ENCODE assay signal across 18 cellular contexts in the genomic region with DNA sequence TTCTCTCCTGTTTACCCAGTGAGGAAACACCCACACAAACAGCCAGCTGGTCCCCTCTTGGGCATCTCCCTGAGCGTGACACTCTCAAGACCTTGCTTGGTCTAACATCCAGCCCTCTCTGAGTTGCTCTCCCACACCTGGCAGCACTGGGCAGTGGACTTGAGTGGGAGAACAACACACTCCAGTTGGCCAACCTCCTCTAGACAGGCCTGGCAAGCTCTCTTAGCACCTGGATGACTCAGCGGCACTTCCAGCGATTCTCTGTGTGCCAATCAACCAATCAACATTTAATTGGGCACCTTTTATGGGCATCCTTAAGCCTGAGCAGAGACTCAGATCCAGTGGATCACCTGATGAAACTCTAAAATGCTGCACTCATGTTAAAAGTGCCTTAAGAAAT.
DNase-seq lines count a peak whose midpoint lies in the region; FAIRE-seq and TF ChIP-seq lines count a peak whose summit lies in the region.
"Had no signal": no experiment of that assay in that cellular context is flagged by ENCODE, and none has a peak within 500 bp of the region (broad histone marks: within the 10 kb centered on the region; RNA-seq: fewer than 3 reads in every experiment).

No MANE protein-coding gene starts in this region.

- no peaks in the 10 kb centered on the region for H3K79me1 ChIP-seq in H1 (ENCODE audit: low read depth, low read length)

- no peak for TF ChIP-seq POLR2A in H1 (IDR thresholded peaks at IDR 0.05; ENCODE audit: control extremely low read depth in 1 of 2, low read depth in 2 of 2, low read length in 2 of 2)

- no peaks in the 10 kb centered on the region for H3K9me3 Mint-ChIP-seq in neural crest cell
- H3K9me3 Mint-ChIP-seq: CD4-positive, alpha-beta T cell had no signal

- H3K36me3 Mint-ChIP-seq in neural crest cell (ENCODE audit: low read depth): no peaks in the 10 kb centered on the region

- H3K4me1 ChIP-seq in BLaER1 (peaks cover 39% of the 10 kb centered on the region), H1 (replicated peaks in 1 of 4; ENCODE audit: control insufficient read depth in 3 of 4, insufficient read depth in 4 of 4, low read length in 3 of 4) (peaks cover 5 to 26% (median 6%) of the 10 kb centered on the region in 4 experiments; a peak in 6 of 7 replicates)

- 92% methylated on average over 3 of the region's 3 CpGs; no CpG with 5 or more reads in 1 of the 2 experiments for WGBS in H1 (ENCODE audit: extremely low coverage in 1 of 2, insufficient coverage in 1 of 2, insufficient read length in 1 of 2, insufficient replicate concordance in 2 of 2, low coverage in 1 of 2, low lambda C conversion rate in 2 of 2, missing lambda C conversion rate in 1 of 2), 2 experiments

- POLR2A ChIA-PET in H1 (lab: Charles Lee; ENCODE audit: partially characterized antibody): no interaction called here

- H3K4me2 ChIP-seq in BLaER1 (peak overlapping the region; percentile 57; the same call in 1 of the 2 replicates), H1 (ENCODE audit: insufficient read depth in 1 of 2, low read depth in 2 of 2, low read length in 2 of 2) (no peak overlapping the region)
- H3K4me2 ChIP-seq: PC-9 had no signal

- no peak overlapping the region for H3K14ac ChIP-seq in H1 (ENCODE audit: insufficient read length)

- CTCF ChIA-PET in H1 (lab: Charles Lee; ENCODE audit: partially characterized antibody): no interaction called here

- TF ChIP-seq CTCF in H1 (IDR thresholded peaks at IDR 0.05; ENCODE audit: control extremely low read depth in 1 of 3, insufficient read depth in 1 of 3, low read depth in 1 of 3, low read length in 3 of 3): no peak
- TF ChIP-seq CTCF in neural crest cell (conservative IDR thresholded peaks at IDR 0.05): no peak

- H3K27me3 Mint-ChIP-seq in neural crest cell (ENCODE audit: low read depth): no peaks in the 10 kb centered on the region

- H4K5ac ChIP-seq in H1 (ENCODE audit: insufficient read length, low read depth, low read length): no peak overlapping the region

- no peaks in the 10 kb centered on the region for H3K79me2 ChIP-seq in H1 (ENCODE audit: control insufficient read depth in 1 of 2, insufficient read depth in 2 of 2, low read length in 2 of 2)

- no peak overlapping the region for H2BK20ac ChIP-seq in H1 (ENCODE audit: low read length)

- H3K18ac ChIP-seq in H1 (ENCODE audit: extremely low read depth, low read length): no peak overlapping the region

- H2AFZ ChIP-seq in H1 (ENCODE audit: low read length): no peak overlapping the region
- H2AFZ ChIP-seq: PC-9 had no signal

- H3K4me3 ChIP-seq in BLaER1 (no peak overlapping the region), H1 (ENCODE audit: extremely low read depth in 1 of 4, insufficient read depth in 2 of 4, low read depth in 3 of 4, low read length in 4 of 4) (no peak overlapping the region)
- H3K4me3 ChIP-seq: esophagus muscularis mucosa, PC-9, SK-N-MC had no signal

- no peak for TF ChIP-seq EP300 in H1 (IDR thresholded peaks at IDR 0.05; ENCODE audit: borderline replicate concordance in 1 of 2, low read depth in 2 of 2, low read length in 2 of 2)

- H3K9me3 ChIP-seq in BLaER1 (no peaks in the 10 kb centered on the region), H1 (ENCODE audit: insufficient read depth in 2 of 2, low read depth in 1 of 2, low read length in 1 of 2) (no peaks in the 10 kb centered on the region)
- H3K9me3 ChIP-seq: esophagus muscularis mucosa had no signal

- peak overlapping the region; percentile 98 for H3K27ac Mint-ChIP-seq in neural crest cell (ENCODE audit: unreplicated experiment)
- H3K27ac Mint-ChIP-seq: CD4-positive, alpha-beta T cell had no signal

- H3K4ac ChIP-seq in H1 (replicated peaks; ENCODE audit: insufficient read length, low read depth, low read length): no peak overlapping the region

- H3K27ac ChIP-seq in BLaER1 (no peak overlapping the region), H1 (ENCODE audit: low read depth, low read length) (no peak overlapping the region)
- H3K27ac ChIP-seq: HL-60, PC-9, SK-N-MC had no signal

- no peak overlapping the region for H2BK15ac ChIP-seq in H1 (ENCODE audit: low read length)

- no peak overlapping the region for H4K91ac ChIP-seq in H1 (replicated peaks; ENCODE audit: insufficient read length, low read length)

- H3K9ac ChIP-seq in BLaER1: no peak overlapping the region
- H3K9ac ChIP-seq in H1 (replicated peaks in 1 of 4; ENCODE audit: extremely low read depth in 1 of 4, low read depth in 3 of 4, low read length in 3 of 4): no peak overlapping the region

- H2BK5ac ChIP-seq in H1 (ENCODE audit: low read depth, low read length): no peak overlapping the region

- no peak overlapping the region for H3K56ac ChIP-seq in H1 (replicated peaks; ENCODE audit: insufficient read length, low read depth, low read length)

- 0 out of 2 replicates have a peak overlapping the region, but pooled peaks have one; percentile 63 for H2BK12ac ChIP-seq in H1 (ENCODE audit: low read depth, low read length)

- H2AK5ac ChIP-seq in H1 (ENCODE audit: low read depth, low read length): no peak overlapping the region

- no peak for FAIRE-seq in H1 (lab: Jason Lieb, UNC)

- H4K8ac ChIP-seq in H1 (ENCODE audit: extremely low read depth, insufficient read depth, low read length): no peak overlapping the region

- peak; percentile 91 for DNase-seq in NCI-H2029 (lab: John Stamatoyannopoulos, UW)
- no peak for DNase-seq in H1 (ENCODE audit: low read depth in 1 of 2, low spot score in 2 of 2)
- no peak for DNase-seq in neural crest cell (ENCODE audit: low read depth, low spot score)
- DNase-seq in T-helper 2 cell: no peak
- no peak for DNase-seq in activated gamma-delta T cell treated with Interleukin-2 at 50 U/mL for 16 hours
- DNase-seq in cortex of kidney (lab: John Stamatoyannopoulos, UW): no peak
- no peak for DNase-seq in NCI-H1694 treated with DMSO at 0.1 percent for 48 hours (lab: John Stamatoyannopoulos, UW)
- DNase-seq: activated CD4-positive, alpha-beta T cell treated with anti-CD3 and anti-CD28 coated beads, Interleukin-2, amount 50 U/mL, for 4 hours; activated CD8-positive, alpha-beta memory T cell treated with anti-CD3 and anti-CD28 coated beads, Interleukin-2, amount 50 U/mL, for 48 hours; CD4-positive, alpha-beta T cell; DMS79 treated with DMSO at 0.1 percent for 48 hours; NCI-H1417 treated with DMSO at 0.1 percent for 48 hours; NCI-H82 had no signal

- H4K20me1 ChIP-seq in BLaER1 (no peaks in the 10 kb centered on the region), H1 (replicated peaks in 1 of 2; ENCODE audit: control insufficient read depth in 1 of 2, insufficient read depth in 2 of 2, low read length in 2 of 2) (no peaks in the 10 kb centered on the region)

- no peak overlapping the region for H2BK120ac ChIP-seq in H1 (replicated peaks; ENCODE audit: low read depth, low read length)

- H3K23ac ChIP-seq in H1 (ENCODE audit: insufficient read length): no peak overlapping the region

- no peak for TF ChIP-seq RAD21 in H1 (IDR thresholded peaks at IDR 0.05 in 1 of 2, conservative IDR thresholded peaks at IDR 0.05 in 1 of 2; ENCODE audit: low read depth in 2 of 2, low read length in 2 of 2)

- H3K4me3 Mint-ChIP-seq in neural crest cell: no peak overlapping the region
- H3K4me3 Mint-ChIP-seq: CD4-positive, alpha-beta T cell had no signal

- H3K27me3 ChIP-seq in BLaER1 (no peaks in the 10 kb centered on the region), H1 (replicated peaks in 1 of 4; ENCODE audit: control insufficient read depth in 3 of 4, extremely low read depth in 1 of 4, insufficient read depth in 3 of 4, low read length in 3 of 4) (peaks cover 0 to 10% (median 6%) of the 10 kb centered on the region in 4 experiments; a peak in 3 of 7 replicates)
- H3K27me3 ChIP-seq: esophagus muscularis mucosa had no signal

- H3K36me3 ChIP-seq in BLaER1 (no peaks in the 10 kb centered on the region), H1 (ENCODE audit: control insufficient read depth in 2 of 4, insufficient read depth in 4 of 4, low read length in 3 of 4) (no peaks in the 10 kb centered on the region)
- H3K36me3 ChIP-seq: esophagus muscularis mucosa had no signal

- H3K23me2 ChIP-seq in H1 (ENCODE audit: low read depth, low read length): no peaks in the 10 kb centered on the region

- H3K4me1 Mint-ChIP-seq in neural crest cell: peaks cover 91% of the 10 kb centered on the region

TF ChIP-seq in H1, 55 proteins besides CTCF, POLR2A, EP300 and RAD21:
- TF ChIP-seq RFX5 (IDR thresholded peaks at IDR 0.05; ENCODE audit: borderline replicate concordance, low read depth, low read length): no peak
